In the genomic region with DNA sequence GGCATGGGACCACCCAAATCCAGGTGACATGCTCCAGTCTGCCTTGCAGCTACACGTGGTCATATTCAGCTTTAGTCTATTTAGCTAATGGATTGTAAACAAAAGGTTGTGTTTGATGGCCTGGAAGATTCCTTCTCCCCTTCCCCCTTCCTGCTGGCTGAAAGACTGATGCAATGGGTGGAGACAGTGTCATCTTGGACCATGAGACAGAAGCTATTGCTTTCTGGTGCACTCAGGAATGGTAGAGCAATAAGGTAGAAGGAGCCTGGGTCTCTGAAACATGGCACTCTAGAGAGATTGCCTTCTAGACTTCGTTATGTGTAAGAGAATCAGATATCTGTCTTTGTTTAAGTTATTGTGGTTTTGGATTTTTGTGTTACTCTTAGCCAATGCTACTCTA, we compare ENCODE assay signal across 29 cellular contexts. TPM values are rescaled to one million over a fixed set of nuclear protein-coding genes. Genes with fewer than 3 reads are reported as not detected.
"Had no signal": no experiment of that assay in that cellular context is flagged by ENCODE, and none has a peak within 500 bp of the region (broad histone marks: within the 10 kb centered on the region; RNA-seq: fewer than 3 reads in every experiment).

No MANE protein-coding gene starts in this region.

- H3K27ac ChIP-seq: dorsolateral prefrontal cortex, epithelial cell of prostate, gastrocnemius medialis, heart left ventricle, hepatocyte, parathyroid adenoma, right lobe of liver, transverse colon, upper lobe of right lung, uterus had no signal

- H3K79me2 ChIP-seq: hepatocyte, parathyroid adenoma had no signal

- H3K27me3 Mint-ChIP-seq: progenitor cell of endocrine pancreas had no signal

- ATAC-seq: esophagus mucosa; gastrocnemius medialis; heart left ventricle; left lobe of liver; mucosa of descending colon; natural killer cell treated with Interleukin-12 subunit alpha and Interleukin-12 subunit beta and Interleukin-15 and Interleukin-18, amount 100 ng/mL, for 72 hours; right lobe of liver; stimulated activated naive B cell treated with anti-CD40 and anti-IgM and Interleukin-4, amounts not matched to agents 10 μg/mL and 1 μg/mL and 100 μg/mL, for 72 hours; upper lobe of right lung had no signal

- H3K9me3 ChIP-seq: gastrocnemius medialis, heart left ventricle, mucosa of descending colon, right lobe of liver, transverse colon, upper lobe of right lung, uterus had no signal

- H3K9me3 Mint-ChIP-seq: endodermal cell; memory B cell; stimulated activated naive CD8-positive, alpha-beta T cell treated with anti-CD3 and anti-CD28 coated beads, Interleukin-15, Interleukin-2, amounts not matched to agents 100 ng/mL and 50 ng/mL, for 24 hours had no signal

- H3K4me1 ChIP-seq: heart left ventricle, parathyroid adenoma, right lobe of liver, transverse colon, upper lobe of right lung, uterus had no signal

- H2AFZ ChIP-seq: hepatocyte, parathyroid adenoma had no signal

- H3K4me3 ChIP-seq: dorsolateral prefrontal cortex, gastrocnemius medialis, heart left ventricle, hepatocyte, lung, mucosa of descending colon, right lobe of liver, transverse colon, upper lobe of right lung, uterus had no signal

- H3K36me3 ChIP-seq: gastrocnemius medialis, heart left ventricle, right lobe of liver, transverse colon, upper lobe of right lung, uterus had no signal

- DNase-seq: dorsolateral prefrontal cortex; effector CD4-positive, alpha-beta T cell; endodermal cell; foreskin fibroblast; gastrocnemius medialis; heart left ventricle; kidney; mucosa of descending colon; naive B cell; right lobe of liver; small intestine; stimulated activated CD4-positive, alpha-beta T cell treated with anti-CD3 and anti-CD28 coated beads, Interleukin-15, amount 100 ng/mL, for 24 hours; stimulated activated CD4-positive, alpha-beta T cell treated with anti-CD3 and anti-CD28 coated beads, Interleukin-2, amount 100 ng/mL, for 48 hours; stimulated activated naive B cell treated with anti-CD40 and anti-IgM and Interleukin-4, amounts not matched to agents 10 μg/mL and 1 μg/mL and 100 μg/mL, for 72 hours; transverse colon; upper lobe of right lung; uterus had no signal

- H3K4me2 ChIP-seq: hepatocyte had no signal

- H3K4me1 Mint-ChIP-seq: endodermal cell; memory B cell; mesothelial cell of epicardium; naive B cell; neural crest cell; stimulated activated naive B cell treated with anti-CD40 and anti-IgM and Interleukin-4, amounts not matched to agents 10 μg/mL and 1 μg/mL and 100 μg/mL, for 72 hours had no signal

- H3K9ac ChIP-seq: parathyroid adenoma had no signal

- H3K4me3 Mint-ChIP-seq: endodermal cell; memory B cell; mesothelial cell of epicardium; naive B cell; natural killer cell treated with Interleukin-12 subunit alpha and Interleukin-12 subunit beta and Interleukin-15 and Interleukin-18, amount 100 ng/mL, for 72 hours; neural crest cell; stimulated activated naive B cell treated with anti-CD40 and anti-IgM and Interleukin-4, amounts not matched to agents 10 μg/mL and 1 μg/mL and 100 μg/mL, for 72 hours; stimulated activated naive CD8-positive, alpha-beta T cell treated with anti-CD3 and anti-CD28 coated beads, Interleukin-15, Interleukin-2, amounts not matched to agents 100 ng/mL and 50 ng/mL, for 24 hours had no signal

- H3K27me3 ChIP-seq: dorsolateral prefrontal cortex, gastrocnemius medialis, heart left ventricle, hepatocyte, right lobe of liver, transverse colon, upper lobe of right lung, uterus had no signal

- H3K36me3 Mint-ChIP-seq: memory B cell; naive B cell; natural killer cell treated with Interleukin-12 subunit alpha and Interleukin-12 subunit beta and Interleukin-15 and Interleukin-18, amount 100 ng/mL, for 72 hours; stimulated activated naive B cell treated with anti-CD40 and anti-IgM and Interleukin-4, amounts not matched to agents 10 μg/mL and 1 μg/mL and 100 μg/mL, for 72 hours had no signal

- H3K27ac Mint-ChIP-seq: endodermal cell; memory B cell; mesothelial cell of epicardium; naive B cell; natural killer cell treated with Interleukin-12 subunit alpha and Interleukin-12 subunit beta and Interleukin-15 and Interleukin-18, amount 100 ng/mL, for 72 hours; progenitor cell of endocrine pancreas; stimulated activated naive B cell treated with anti-CD40 and anti-IgM and Interleukin-4, amounts not matched to agents 10 μg/mL and 1 μg/mL and 100 μg/mL, for 72 hours; stimulated activated naive CD8-positive, alpha-beta T cell treated with anti-CD3 and anti-CD28 coated beads, Interleukin-15, Interleukin-2, amounts not matched to agents 100 ng/mL and 50 ng/mL, for 24 hours had no signal

RNA-seq across cellular contexts. Expression of a gene that starts 25.7 kb away (rescaled TPM):
- total RNA-seq: natural killer cell treated with Interleukin-12 subunit alpha and Interleukin-12 subunit beta and Interleukin-15 and Interleukin-18, amount 100 ng/mL, for 72 hours had no signal
